Comparison of ENCODE assay signal across 1 cellular context in genomic region chr12:121202407-121203355, GRCh38.
TF ChIP-seq lines count a peak whose summit lies in the region.

No MANE protein-coding gene starts in this region.

TF ChIP-seq in K562, 482 proteins besides CTCF, POLR2A, EP300 and RAD21 (continued from another document and continues in another):
- TF ChIP-seq, protein P1, sequence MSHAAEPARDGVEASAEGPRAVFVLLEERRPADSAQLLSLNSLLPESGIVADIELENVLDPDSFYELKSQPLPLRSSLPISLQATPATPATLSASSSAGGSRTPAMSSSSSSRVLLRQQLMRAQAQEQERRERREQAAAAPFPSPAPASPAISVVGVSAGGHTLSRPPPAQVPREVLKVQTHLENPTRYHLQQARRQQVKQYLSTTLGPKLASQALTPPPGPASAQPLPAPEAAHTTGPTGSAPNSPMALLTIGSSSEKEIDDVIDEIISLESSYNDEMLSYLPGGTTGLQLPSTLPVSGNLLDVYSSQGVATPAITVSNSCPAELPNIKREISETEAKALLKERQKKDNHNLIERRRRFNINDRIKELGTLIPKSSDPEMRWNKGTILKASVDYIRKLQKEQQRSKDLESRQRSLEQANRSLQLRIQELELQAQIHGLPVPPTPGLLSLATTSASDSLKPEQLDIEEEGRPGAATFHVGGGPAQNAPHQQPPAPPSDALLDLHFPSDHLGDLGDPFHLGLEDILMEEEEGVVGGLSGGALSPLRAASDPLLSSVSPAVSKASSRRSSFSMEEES (CRISPR knock-in tag; IDR thresholded peaks at IDR 0.05) = no peak
- TF ChIP-seq GABPB2 (CRISPR knock-in tag; conservative IDR thresholded peaks at IDR 0.05) (no peak), HNRNPK (IDR thresholded peaks at IDR 0.05; ENCODE audit: low read depth, low read length, poor library complexity, severe bottlenecking) (no peak), ZNF408 (CRISPR knock-in tag; IDR thresholded peaks at IDR 0.05; ENCODE audit: low read depth) (no peak), POLR2B (IDR thresholded peaks at IDR 0.05; ENCODE audit: low read depth, partially characterized antibody) (no peak), ETV5 (CRISPR knock-in tag; IDR thresholded peaks at IDR 0.05; ENCODE audit: low read depth) (no peak), U2AF1 (optimal IDR thresholded peaks at IDR 0.05; ENCODE audit: low read depth, low read length) (no peak), RFX1 (IDR thresholded peaks at IDR 0.05) (no peak), ZNF347 (CRISPR knock-in tag; IDR thresholded peaks at IDR 0.05; ENCODE audit: low read depth) (no peak), KAT8 (IDR thresholded peaks at IDR 0.05; ENCODE audit: low read depth) (no peak), SIRT6 (IDR thresholded peaks at IDR 0.05; ENCODE audit: low read depth, low read length) (no peak), USF1 (CRISPR knock-in tag; IDR thresholded peaks at IDR 0.05) (no peak), NBN (IDR thresholded peaks at IDR 0.05; ENCODE audit: low read depth) (peak; percentile 52), SMAD4 (CRISPR knock-in tag; conservative IDR thresholded peaks at IDR 0.05) (peak; percentile 56; the same call in 1 of the 2 replicates), MEIS2 (IDR thresholded peaks at IDR 0.05; ENCODE audit: partially characterized antibody) (no peak), BRD9 (IDR thresholded peaks at IDR 0.05; ENCODE audit: low read depth, partially characterized antibody) (no peak), ZNF589 (CRISPR knock-in tag; IDR thresholded peaks at IDR 0.05; ENCODE audit: low read depth) (peak; percentile 57; the same call in 1 of the 2 replicates), TAF15 (IDR thresholded peaks at IDR 0.05; ENCODE audit: low read depth, low read length) (no peak), FOXA1 (IDR thresholded peaks at IDR 0.05; ENCODE audit: borderline replicate concordance) (no peak), NR0B1 (IDR thresholded peaks at IDR 0.05; ENCODE audit: partially characterized antibody) (no peak), RBM22 (IDR thresholded peaks at IDR 0.05; ENCODE audit: low read depth, low read length, poor library complexity, severe bottlenecking) (no peak), ZBTB9 (CRISPR knock-in tag; IDR thresholded peaks at IDR 0.05) (no peak), ELF1 (tag; IDR thresholded peaks at IDR 0.05) (no peak; the same call in 1 of the 2 replicates), PURB (CRISPR knock-in tag; IDR thresholded peaks at IDR 0.05; ENCODE audit: low read depth) (no peak), ZBTB5 (IDR thresholded peaks at IDR 0.05) (no peak), CC2D1A (IDR thresholded peaks at IDR 0.05) (peak; percentile 58), BRD4 (IDR thresholded peaks at IDR 0.05) (no peak), KAT7 (CRISPR knock-in tag; IDR thresholded peaks at IDR 0.05; ENCODE audit: borderline replicate concordance) (no peak), BCOR (IDR thresholded peaks at IDR 0.05) (peak; percentile 93), POLR2AphosphoS2 (IDR thresholded peaks at IDR 0.05; ENCODE audit: low read length) (no peak), SLC30A9 (CRISPR knock-in tag; IDR thresholded peaks at IDR 0.05) (no peak), ZKSCAN1 (IDR thresholded peaks at IDR 0.05; ENCODE audit: low read depth, low read length) (no peak), HMG20B (CRISPR knock-in tag; IDR thresholded peaks at IDR 0.05) (no peak), HDAC3 (IDR thresholded peaks at IDR 0.05; ENCODE audit: borderline replicate concordance, partially characterized antibody) (peak; percentile 51), HCFC1 (IDR thresholded peaks at IDR 0.05; ENCODE audit: low read depth, low read length) (no peak), ETS2 (tag; IDR thresholded peaks at IDR 0.05; ENCODE audit: borderline replicate concordance, poor library complexity, severe bottlenecking) (no peak), ZNF778 (CRISPR knock-in tag; IDR thresholded peaks at IDR 0.05) (no peak), C11orf30 (IDR thresholded peaks at IDR 0.05; ENCODE audit: low read depth) (no peak)
- TF ChIP-seq, protein P2, sequence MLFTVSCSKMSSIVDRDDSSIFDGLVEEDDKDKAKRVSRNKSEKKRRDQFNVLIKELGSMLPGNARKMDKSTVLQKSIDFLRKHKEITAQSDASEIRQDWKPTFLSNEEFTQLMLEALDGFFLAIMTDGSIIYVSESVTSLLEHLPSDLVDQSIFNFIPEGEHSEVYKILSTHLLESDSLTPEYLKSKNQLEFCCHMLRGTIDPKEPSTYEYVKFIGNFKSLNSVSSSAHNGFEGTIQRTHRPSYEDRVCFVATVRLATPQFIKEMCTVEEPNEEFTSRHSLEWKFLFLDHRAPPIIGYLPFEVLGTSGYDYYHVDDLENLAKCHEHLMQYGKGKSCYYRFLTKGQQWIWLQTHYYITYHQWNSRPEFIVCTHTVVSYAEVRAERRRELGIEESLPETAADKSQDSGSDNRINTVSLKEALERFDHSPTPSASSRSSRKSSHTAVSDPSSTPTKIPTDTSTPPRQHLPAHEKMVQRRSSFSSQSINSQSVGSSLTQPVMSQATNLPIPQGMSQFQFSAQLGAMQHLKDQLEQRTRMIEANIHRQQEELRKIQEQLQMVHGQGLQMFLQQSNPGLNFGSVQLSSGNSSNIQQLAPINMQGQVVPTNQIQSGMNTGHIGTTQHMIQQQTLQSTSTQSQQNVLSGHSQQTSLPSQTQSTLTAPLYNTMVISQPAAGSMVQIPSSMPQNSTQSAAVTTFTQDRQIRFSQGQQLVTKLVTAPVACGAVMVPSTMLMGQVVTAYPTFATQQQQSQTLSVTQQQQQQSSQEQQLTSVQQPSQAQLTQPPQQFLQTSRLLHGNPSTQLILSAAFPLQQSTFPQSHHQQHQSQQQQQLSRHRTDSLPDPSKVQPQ (CRISPR knock-in tag; IDR thresholded peaks at IDR 0.05; ENCODE audit: borderline replicate concordance) = no peak
- TF ChIP-seq, protein P3, sequence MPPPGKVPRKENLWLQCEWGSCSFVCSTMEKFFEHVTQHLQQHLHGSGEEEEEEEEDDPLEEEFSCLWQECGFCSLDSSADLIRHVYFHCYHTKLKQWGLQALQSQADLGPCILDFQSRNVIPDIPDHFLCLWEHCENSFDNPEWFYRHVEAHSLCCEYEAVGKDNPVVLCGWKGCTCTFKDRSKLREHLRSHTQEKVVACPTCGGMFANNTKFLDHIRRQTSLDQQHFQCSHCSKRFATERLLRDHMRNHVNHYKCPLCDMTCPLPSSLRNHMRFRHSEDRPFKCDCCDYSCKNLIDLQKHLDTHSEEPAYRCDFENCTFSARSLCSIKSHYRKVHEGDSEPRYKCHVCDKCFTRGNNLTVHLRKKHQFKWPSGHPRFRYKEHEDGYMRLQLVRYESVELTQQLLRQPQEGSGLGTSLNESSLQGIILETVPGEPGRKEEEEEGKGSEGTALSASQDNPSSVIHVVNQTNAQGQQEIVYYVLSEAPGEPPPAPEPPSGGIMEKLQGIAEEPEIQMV (tag; conservative IDR thresholded peaks at IDR 0.05; ENCODE audit: low read depth) = 0 out of 2 replicates have a peak, but pooled peaks have one; percentile 21
- TF ChIP-seq, protein P4, sequence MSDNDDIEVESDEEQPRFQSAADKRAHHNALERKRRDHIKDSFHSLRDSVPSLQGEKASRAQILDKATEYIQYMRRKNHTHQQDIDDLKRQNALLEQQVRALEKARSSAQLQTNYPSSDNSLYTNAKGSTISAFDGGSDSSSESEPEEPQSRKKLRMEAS (CRISPR knock-in tag; IDR thresholded peaks at IDR 0.05) = no peak
- TF ChIP-seq, protein P5, sequence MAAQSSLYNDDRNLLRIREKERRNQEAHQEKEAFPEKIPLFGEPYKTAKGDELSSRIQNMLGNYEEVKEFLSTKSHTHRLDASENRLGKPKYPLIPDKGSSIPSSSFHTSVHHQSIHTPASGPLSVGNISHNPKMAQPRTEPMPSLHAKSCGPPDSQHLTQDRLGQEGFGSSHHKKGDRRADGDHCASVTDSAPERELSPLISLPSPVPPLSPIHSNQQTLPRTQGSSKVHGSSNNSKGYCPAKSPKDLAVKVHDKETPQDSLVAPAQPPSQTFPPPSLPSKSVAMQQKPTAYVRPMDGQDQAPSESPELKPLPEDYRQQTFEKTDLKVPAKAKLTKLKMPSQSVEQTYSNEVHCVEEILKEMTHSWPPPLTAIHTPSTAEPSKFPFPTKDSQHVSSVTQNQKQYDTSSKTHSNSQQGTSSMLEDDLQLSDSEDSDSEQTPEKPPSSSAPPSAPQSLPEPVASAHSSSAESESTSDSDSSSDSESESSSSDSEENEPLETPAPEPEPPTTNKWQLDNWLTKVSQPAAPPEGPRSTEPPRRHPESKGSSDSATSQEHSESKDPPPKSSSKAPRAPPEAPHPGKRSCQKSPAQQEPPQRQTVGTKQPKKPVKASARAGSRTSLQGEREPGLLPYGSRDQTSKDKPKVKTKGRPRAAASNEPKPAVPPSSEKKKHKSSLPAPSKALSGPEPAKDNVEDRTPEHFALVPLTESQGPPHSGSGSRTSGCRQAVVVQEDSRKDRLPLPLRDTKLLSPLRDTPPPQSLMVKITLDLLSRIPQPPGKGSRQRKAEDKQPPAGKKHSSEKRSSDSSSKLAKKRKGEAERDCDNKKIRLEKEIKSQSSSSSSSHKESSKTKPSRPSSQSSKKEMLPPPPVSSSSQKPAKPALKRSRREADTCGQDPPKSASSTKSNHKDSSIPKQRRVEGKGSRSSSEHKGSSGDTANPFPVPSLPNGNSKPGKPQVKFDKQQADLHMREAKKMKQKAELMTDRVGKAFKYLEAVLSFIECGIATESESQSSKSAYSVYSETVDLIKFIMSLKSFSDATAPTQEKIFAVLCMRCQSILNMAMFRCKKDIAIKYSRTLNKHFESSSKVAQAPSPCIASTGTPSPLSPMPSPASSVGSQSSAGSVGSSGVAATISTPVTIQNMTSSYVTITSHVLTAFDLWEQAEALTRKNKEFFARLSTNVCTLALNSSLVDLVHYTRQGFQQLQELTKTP (IDR thresholded peaks at IDR 0.05; ENCODE audit: low read depth in 1 of 2, partially characterized antibody in 2 of 2) = peak; percentile 17 to 61
- TF ChIP-seq, protein P6, sequence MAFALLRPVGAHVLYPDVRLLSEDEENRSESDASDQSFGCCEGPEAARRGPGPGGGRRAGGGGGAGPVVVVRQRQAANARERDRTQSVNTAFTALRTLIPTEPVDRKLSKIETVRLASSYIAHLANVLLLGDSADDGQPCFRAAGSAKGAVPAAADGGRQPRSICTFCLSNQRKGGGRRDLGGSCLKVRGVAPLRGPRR (CRISPR knock-in tag; IDR thresholded peaks at IDR 0.05) = no peak
- TF ChIP-seq, protein P7, sequence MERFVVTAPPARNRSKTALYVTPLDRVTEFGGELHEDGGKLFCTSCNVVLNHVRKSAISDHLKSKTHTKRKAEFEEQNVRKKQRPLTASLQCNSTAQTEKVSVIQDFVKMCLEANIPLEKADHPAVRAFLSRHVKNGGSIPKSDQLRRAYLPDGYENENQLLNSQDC (CRISPR knock-in tag; IDR thresholded peaks at IDR 0.05) = no peak
- TF ChIP-seq, protein P8, sequence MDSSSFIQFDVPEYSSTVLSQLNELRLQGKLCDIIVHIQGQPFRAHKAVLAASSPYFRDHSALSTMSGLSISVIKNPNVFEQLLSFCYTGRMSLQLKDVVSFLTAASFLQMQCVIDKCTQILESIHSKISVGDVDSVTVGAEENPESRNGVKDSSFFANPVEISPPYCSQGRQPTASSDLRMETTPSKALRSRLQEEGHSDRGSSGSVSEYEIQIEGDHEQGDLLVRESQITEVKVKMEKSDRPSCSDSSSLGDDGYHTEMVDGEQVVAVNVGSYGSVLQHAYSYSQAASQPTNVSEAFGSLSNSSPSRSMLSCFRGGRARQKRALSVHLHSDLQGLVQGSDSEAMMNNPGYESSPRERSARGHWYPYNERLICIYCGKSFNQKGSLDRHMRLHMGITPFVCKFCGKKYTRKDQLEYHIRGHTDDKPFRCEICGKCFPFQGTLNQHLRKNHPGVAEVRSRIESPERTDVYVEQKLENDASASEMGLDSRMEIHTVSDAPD (CRISPR knock-in tag; IDR thresholded peaks at IDR 0.05) = no peak
- TF ChIP-seq, protein P9, sequence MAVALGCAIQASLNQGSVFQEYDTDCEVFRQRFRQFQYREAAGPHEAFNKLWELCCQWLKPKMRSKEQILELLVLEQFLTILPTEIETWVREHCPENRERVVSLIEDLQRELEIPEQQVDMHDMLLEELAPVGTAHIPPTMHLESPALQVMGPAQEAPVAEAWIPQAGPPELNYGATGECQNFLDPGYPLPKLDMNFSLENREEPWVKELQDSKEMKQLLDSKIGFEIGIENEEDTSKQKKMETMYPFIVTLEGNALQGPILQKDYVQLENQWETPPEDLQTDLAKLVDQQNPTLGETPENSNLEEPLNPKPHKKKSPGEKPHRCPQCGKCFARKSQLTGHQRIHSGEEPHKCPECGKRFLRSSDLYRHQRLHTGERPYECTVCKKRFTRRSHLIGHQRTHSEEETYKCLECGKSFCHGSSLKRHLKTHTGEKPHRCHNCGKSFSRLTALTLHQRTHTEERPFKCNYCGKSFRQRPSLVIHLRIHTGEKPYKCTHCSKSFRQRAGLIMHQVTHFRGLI (CRISPR knock-in tag; IDR thresholded peaks at IDR 0.05) = no peak
